Comparison of ENCODE assay signal across 9 cellular contexts in the genomic region with DNA sequence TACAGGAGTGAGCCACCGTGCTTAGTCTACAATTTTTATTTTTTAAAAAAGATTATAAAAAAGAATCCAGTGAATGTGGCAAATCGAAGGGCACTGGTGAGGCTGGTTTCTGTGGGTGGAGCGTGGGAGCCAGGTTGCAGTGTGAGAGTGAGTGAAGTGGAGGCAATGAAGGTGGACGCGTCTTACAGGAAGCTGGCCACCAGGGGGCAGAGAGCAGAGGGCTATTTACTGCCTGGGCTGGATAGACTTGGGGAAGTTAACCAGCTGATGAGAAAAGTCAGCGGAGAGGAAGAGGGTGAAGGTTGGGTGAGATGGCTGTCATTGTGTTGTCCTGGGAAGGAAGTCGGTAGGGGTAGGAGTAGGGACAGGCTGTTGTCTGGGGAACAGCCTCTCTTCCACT. TPM values are rescaled to one million over a fixed set of nuclear protein-coding genes. Genes with fewer than 3 reads are reported as not detected.
DNase-seq lines count a peak whose midpoint lies in the region; ATAC-seq, FAIRE-seq and TF ChIP-seq lines count a peak whose summit lies in the region.
"Had no signal": no experiment of that assay in that cellular context is flagged by ENCODE, and none has a peak within 500 bp of the region (broad histone marks: within the 10 kb centered on the region; RNA-seq: fewer than 3 reads in every experiment).

No MANE protein-coding gene starts in this region.

- TF ChIP-seq POLR2A in K562 (conservative IDR thresholded peaks at IDR 0.05) = no peak

- no peaks in the 10 kb centered on the region for H3K4me1 ChIP-seq in K562 (replicated peaks in 1 of 2; ENCODE audit: control insufficient read depth in 2 of 2, insufficient read depth in 2 of 2, low read length in 2 of 2)
- peaks cover 0 to 6% of the 10 kb centered on the region in 2 donors for H3K4me1 ChIP-seq in left lung

- H3K9me3 ChIP-seq in K562 (replicated peaks; ENCODE audit: control insufficient read depth, insufficient read depth, low read depth, low read length) (no peaks in the 10 kb centered on the region), left lung (no peaks in the 10 kb centered on the region)

- 3% methylated on average over 7 of the region's 7 CpGs for WGBS in K562 (ENCODE audit: insufficient coverage, low coverage, missing lambda C conversion rate)

- no peak overlapping the region for H3K4me2 ChIP-seq in K562 (ENCODE audit: insufficient read depth, low read length)

- BruUV-seq in K562 (replicated peaks; lab: Mats Ljungman, UMichigan) = no TSS peak

- CTCF ChIA-PET in K562 (lab: Yijun Ruan, JAX; ENCODE audit: low intra/inter-chr PET ratio) = interaction anchor here (0.7 to 2.2 kb wide), 3 partner anchors 73 to 142 kb away, joined by 3 to 22 read pairs (median 3); no protein-coding TSS in a partner anchor

- FAIRE-seq in K562 (lab: Jason Lieb, UNC) = peak; percentile 83
- FAIRE-seq: A204.1 had no signal

- ATAC-seq in GM21528 (IDR thresholded peaks at IDR 0.05; ENCODE audit: low FRiP score, unreplicated experiment) (peak; percentile 83), K562 (peak; percentile 99), left lung (peak; percentile 98)

- H3K27ac ChIP-seq in K562 (ENCODE audit: extremely low read depth, low read depth, low read length) = no peak overlapping the region
- no peak overlapping the region for H3K27ac ChIP-seq in left lung

- H3K9ac ChIP-seq in K562 (ENCODE audit: insufficient read depth in 1 of 2, low read depth in 2 of 2, low read length in 2 of 2) = no peak overlapping the region

- TF ChIP-seq CTCF in K562 (IDR thresholded peaks at IDR 0.05 in 2 of 3, conservative IDR thresholded peaks at IDR 0.05 in 1 of 3; ENCODE audit: insufficient read depth in 2 of 3, low read depth in 1 of 3, low read length in 3 of 3) = peak; percentile 81 to 82 (median 82)
- peak; percentile 72 to 75 for TF ChIP-seq CTCF in left lung (IDR thresholded peaks at IDR 0.05)

- POLR2A ChIA-PET in K562 (lab: Yijun Ruan, JAX) = interaction anchor here (0.6 to 0.7 kb wide), 3 partner anchors 28 to 165 kb away, joined by 3 to 4 read pairs (median 3); no protein-coding TSS in a partner anchor

- TF ChIP-seq RAD21 in K562 (CRISPR knock-in tag; conservative IDR thresholded peaks at IDR 0.05 in 1 of 2, IDR thresholded peaks at IDR 0.05 in 1 of 2) = peak; percentile 78 to 86

- H3K4me3 ChIP-seq in K562 (no peak overlapping the region), left lung (no peak overlapping the region)

- H3K9me1 ChIP-seq in K562 (ENCODE audit: control insufficient read depth, insufficient read depth, low read length) = no peaks in the 10 kb centered on the region

- peak; percentile 0 for DNase-seq in DMS153 treated with DMSO at 0.1 percent for 48 hours (lab: John Stamatoyannopoulos, UW; ENCODE audit: unreplicated experiment)
- DNase-seq in DMS153 (lab: John Stamatoyannopoulos, UW) = no peak
- DNase-seq in HUDEP-2 (lab: John Stamatoyannopoulos, UW; ENCODE audit: unreplicated experiment in 76 of 76) = peak in 49 of 76 experiments; percentile 1 to 53 (median 31)
- peak; percentile 21 for DNase-seq in SIG-M5 (lab: John Stamatoyannopoulos, UW)
- peak; percentile 75 to 79 (median 76) for DNase-seq in K562 (ENCODE audit: extremely low read depth in 1 of 4, low spot score in 3 of 4)
- DNase-seq in left lung = peak; percentile 71 to 82
- peak; percentile 4 for DNase-seq in stromal cell of bone marrow (ENCODE audit: low read depth)

- no peaks in the 10 kb centered on the region for H4K20me1 ChIP-seq in K562 (replicated peaks; ENCODE audit: control insufficient read depth, insufficient read depth, low read length)

- H3K27me3 ChIP-seq in K562 (ENCODE audit: control insufficient read depth in 2 of 2, insufficient read depth in 2 of 2, low read length in 2 of 2) = peaks cover 0 to 21% of the 10 kb centered on the region in 2 experiments; a peak in 3 of 5 replicates
- H3K27me3 ChIP-seq in left lung = peaks cover under 1 to 12% of the 10 kb centered on the region in 2 donors

- no peak overlapping the region for H2AFZ ChIP-seq in K562 (ENCODE audit: low read depth, low read length)

- in situ Hi-C loops in K562 (cut with MboI) = loop anchor here (5.0 kb wide), 1 partner anchor 145 kb away; no protein-coding TSS in a partner anchor

- intact Hi-C loops in K562 (cut with micrococcal nuclease) = loop anchor here (1.0 kb wide), 2 partner anchors 75 to 143 kb away; no protein-coding TSS in a partner anchor
- intact Hi-C loops in left lung (cut with DNase I) = no loop called here

- H3K36me3 ChIP-seq in K562 (ENCODE audit: control insufficient read depth, insufficient read depth, low read length) (no peaks in the 10 kb centered on the region), left lung (no peaks in the 10 kb centered on the region)

- no peaks in the 10 kb centered on the region for H3K79me2 ChIP-seq in K562 (ENCODE audit: control insufficient read depth, insufficient read depth, low read length)

- TF ChIP-seq EP300 in K562 (IDR thresholded peaks at IDR 0.05; ENCODE audit: low read length) = no peak

TF ChIP-seq in K562, 482 proteins besides CTCF, POLR2A, EP300 and RAD21 (continues in another document):
- TF ChIP-seq RNF2 (IDR thresholded peaks at IDR 0.05) (no peak), XRCC5 (IDR thresholded peaks at IDR 0.05; ENCODE audit: low read depth, low read length) (peak; percentile 68; the same call in 1 of the 2 replicates), NR3C1 (CRISPR knock-in tag; IDR thresholded peaks at IDR 0.05) (no peak), DPF2 (IDR thresholded peaks at IDR 0.05) (no peak), ZNF57 (CRISPR knock-in tag; IDR thresholded peaks at IDR 0.05) (no peak), KLF16 (IDR thresholded peaks at IDR 0.05) (0 out of 2 replicates have a peak, but pooled peaks have one; percentile 15)
- TF ChIP-seq, protein P1, sequence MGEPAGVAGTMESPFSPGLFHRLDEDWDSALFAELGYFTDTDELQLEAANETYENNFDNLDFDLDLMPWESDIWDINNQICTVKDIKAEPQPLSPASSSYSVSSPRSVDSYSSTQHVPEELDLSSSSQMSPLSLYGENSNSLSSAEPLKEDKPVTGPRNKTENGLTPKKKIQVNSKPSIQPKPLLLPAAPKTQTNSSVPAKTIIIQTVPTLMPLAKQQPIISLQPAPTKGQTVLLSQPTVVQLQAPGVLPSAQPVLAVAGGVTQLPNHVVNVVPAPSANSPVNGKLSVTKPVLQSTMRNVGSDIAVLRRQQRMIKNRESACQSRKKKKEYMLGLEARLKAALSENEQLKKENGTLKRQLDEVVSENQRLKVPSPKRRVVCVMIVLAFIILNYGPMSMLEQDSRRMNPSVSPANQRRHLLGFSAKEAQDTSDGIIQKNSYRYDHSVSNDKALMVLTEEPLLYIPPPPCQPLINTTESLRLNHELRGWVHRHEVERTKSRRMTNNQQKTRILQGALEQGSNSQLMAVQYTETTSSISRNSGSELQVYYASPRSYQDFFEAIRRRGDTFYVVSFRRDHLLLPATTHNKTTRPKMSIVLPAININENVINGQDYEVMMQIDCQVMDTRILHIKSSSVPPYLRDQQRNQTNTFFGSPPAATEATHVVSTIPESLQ (CRISPR knock-in tag; IDR thresholded peaks at IDR 0.05) = no peak

RNA-seq across cellular contexts. Expression of gene SCTR, which starts 6.8 kb away (rescaled TPM):
- not detected in 2 replicates for total RNA-seq in K562 (2011; cell fraction: chromatin; rRNA removed; ENCODE audit: low replicate concordance)
- total RNA-seq in K562 (2011; cell fraction: nucleolus; rRNA removed) = not detected in 2 replicates
- not detected in 2 replicates for total RNA-seq in K562 (2011; cell fraction: nucleoplasm; rRNA removed)
- total RNA-seq in K562 (2014; rRNA removed) = not detected in 2 replicates
- total RNA-seq in K562 (2014; rRNA removed; fragmentation: Illumina TruSeq; extraction: Trizol) = not detected in 2 replicates
- total RNA-seq in K562 (2015; rRNA removed; fragmentation: Illumina TruSeq; extraction: Trizol) = not detected in 2 replicates
- not detected in 2 replicates for total RNA-seq in K562 (2021)
- polyA plus RNA-seq in K562 (2011; rRNA removed) = not detected in 2 replicates
- polyA plus RNA-seq in K562 (2011; cell fraction: cytosol; rRNA removed) = not detected in 2 replicates
- not detected in 2 replicates for polyA plus RNA-seq in K562 (2011; cell fraction: nucleus; rRNA removed)
- 0.22 TPM in 1 of 2 replicates, not detected in the other for polyA plus RNA-seq in K562 (2012)
- polyA plus RNA-seq in K562 (2014; fragmentation: Illumina TruSeq; extraction: Trizol) = not detected in 2 replicates
- not detected for polyA plus RNA-seq in K562 (2014; fragmentation: Nextera tagmentation; extraction: Ambion mirVana)
- polyA plus RNA-seq in K562 (2014; rRNA removed) = not detected in 2 replicates
- not detected in 2 replicates for polyA minus RNA-seq in K562 (2011; rRNA and poly(A)+ RNA removed)
- polyA minus RNA-seq in K562 (2011; cell fraction: cytosol; rRNA and poly(A)+ RNA removed) = not detected in 2 replicates
- not detected in 2 replicates for polyA minus RNA-seq in K562 (2011; cell fraction: nucleus; rRNA and poly(A)+ RNA removed)
- 10 to 100 TPM; 10.1 to 13.7 TPM for total RNA-seq in left lung

RNA-seq across cellular contexts. Expression of gene CFAP221, which starts 26.8 kb away (rescaled TPM):
- 0.90 TPM in 1 of 2 replicates, not detected in the other for total RNA-seq in K562 (2011; cell fraction: chromatin; rRNA removed; ENCODE audit: low replicate concordance)
- total RNA-seq in K562 (2011; cell fraction: nucleolus; rRNA removed) = 0.53 TPM in 1 of 2 replicates, not detected in the other
- total RNA-seq in K562 (2011; cell fraction: nucleoplasm; rRNA removed) = 0.44 TPM in 1 of 2 replicates, not detected in the other
- 0.09 and 1.2 TPM in 2 replicates for total RNA-seq in K562 (2014; rRNA removed)
- total RNA-seq in K562 (2014; rRNA removed; fragmentation: Illumina TruSeq; extraction: Trizol) = 0.48 and 0.84 TPM in 2 replicates
- total RNA-seq in K562 (2015; rRNA removed; fragmentation: Illumina TruSeq; extraction: Trizol) = 0.65 and 0.98 TPM in 2 replicates
- 0.35 and 0.51 TPM in 2 replicates for total RNA-seq in K562 (2021)
- 0.35 and 0.41 TPM in 2 replicates for polyA plus RNA-seq in K562 (2011; rRNA removed)
- polyA plus RNA-seq in K562 (2011; cell fraction: cytosol; rRNA removed) = 0.03 and 0.06 TPM in 2 replicates
- polyA plus RNA-seq in K562 (2011; cell fraction: nucleus; rRNA removed) = 0.46 and 0.53 TPM in 2 replicates
- polyA plus RNA-seq in K562 (2012) = 0.71 and 1.5 TPM in 2 replicates
- 0.64 and 1.4 TPM in 2 replicates for polyA plus RNA-seq in K562 (2014; fragmentation: Illumina TruSeq; extraction: Trizol)
- under 1 TPM; 0.69 to 0.70 TPM for polyA plus RNA-seq in K562 (2014; fragmentation: Nextera tagmentation; extraction: Ambion mirVana)
- polyA plus RNA-seq in K562 (2014; rRNA removed) = 0.16 and 0.62 TPM in 2 replicates
- polyA minus RNA-seq in K562 (2011; rRNA and poly(A)+ RNA removed) = not detected in 2 replicates
- not detected in 2 replicates for polyA minus RNA-seq in K562 (2011; cell fraction: cytosol; rRNA and poly(A)+ RNA removed)
- 0.44 and 1.1 TPM in 2 replicates for polyA minus RNA-seq in K562 (2011; cell fraction: nucleus; rRNA and poly(A)+ RNA removed)
- 10 to 100 TPM; 20.0 to 20.8 TPM for total RNA-seq in left lung

Comparison
In these comparisons a context has a peak if more than half of its experiments do, and no peak if none do; other contexts are left out.
1. RNA of gene SCTR, which starts 6.8 kb away (total RNA-seq): 10.1 to 13.7 TPM in left lung; not detected in K562; every median in the first group is over 10 times any median in the second.
2. RNA of gene CFAP221, which starts 26.8 kb away (total RNA-seq): 20.0 to 20.8 TPM in left lung; 0.09 to 1.2 TPM in K562; every median in the first group is over 4 times any median in the second.
3. Peak in every context shown above with its lines, with median percentiles within 50 percentile points of each other: ATAC-seq.